9 cellular contexts compared by ENCODE assay signal in genomic region chr10:35300063-35300699, GRCh38. TPM values are rescaled to one million over a fixed set of nuclear protein-coding genes. Genes with fewer than 3 reads are reported as not detected.
DNase-seq lines count a peak whose midpoint lies in the region; ATAC-seq and TF ChIP-seq lines count a peak whose summit lies in the region.
"Had no signal": no experiment of that assay in that cellular context is flagged by ENCODE, and none has a peak within 500 bp of the region (broad histone marks: within the 10 kb centered on the region; RNA-seq: fewer than 3 reads in every experiment).

No MANE protein-coding gene starts in this region.

- H3K27ac ChIP-seq in spleen: no peak overlapping the region
- H3K27ac ChIP-seq: heart right ventricle had no signal

- CTCF ChIA-PET in activated CD8-positive, alpha-beta memory T cell treated with anti-CD3 and anti-CD28 coated beads, Interleukin-2, amount 10 ng/mL, durations not matched to agents 7 days and 5 days (lab: Charles Lee): no interaction called here

- peaks cover 45 to 52% of the 10 kb centered on the region in 2 donors for H3K27me3 Mint-ChIP-seq in effector memory CD8-positive, alpha-beta T cell
- H3K27me3 Mint-ChIP-seq in activated CD8-positive, alpha-beta memory T cell treated with anti-CD3 and anti-CD28 coated beads, Interleukin-2, amount 10 ng/mL, durations not matched to agents 7 days and 5 days: peaks cover 38% of the 10 kb centered on the region

- no peaks in the 10 kb centered on the region for H3K9me3 ChIP-seq in spleen

- H3K4me1 Mint-ChIP-seq in effector memory CD8-positive, alpha-beta T cell (ENCODE audit: low read depth in 2 of 2): no peaks in the 10 kb centered on the region
- peaks cover 4% of the 10 kb centered on the region for H3K4me1 Mint-ChIP-seq in activated CD8-positive, alpha-beta memory T cell treated with anti-CD3 and anti-CD28 coated beads, Interleukin-2, amount 10 ng/mL, durations not matched to agents 7 days and 5 days

- H3K4me3 ChIP-seq in spleen: no peak overlapping the region
- H3K4me3 ChIP-seq: heart right ventricle had no signal

- peaks cover 0 to 7% (median 0%) of the 10 kb centered on the region in 6 donors for H3K4me1 ChIP-seq in spleen

- peak; percentile 95 for ATAC-seq in GM21786 (IDR thresholded peaks at IDR 0.05; ENCODE audit: unreplicated experiment)
- ATAC-seq in effector memory CD8-positive, alpha-beta T cell (replicated peaks): peak; percentile 32
- no peak for ATAC-seq in activated CD8-positive, alpha-beta memory T cell treated with anti-CD3 and anti-CD28 coated beads, Interleukin-2, amount 10 ng/mL, durations not matched to agents 7 days and 5 days

- no peaks in the 10 kb centered on the region for H3K27me3 ChIP-seq in spleen (replicated peaks in 1 of 7)

- TF ChIP-seq POLR2A in spleen (IDR thresholded peaks at IDR 0.05): no peak

- H3K36me3 ChIP-seq in spleen: no peaks in the 10 kb centered on the region
- H3K36me3 ChIP-seq: heart right ventricle had no signal

- no peaks in the 10 kb centered on the region for H3K9me3 Mint-ChIP-seq in effector memory CD8-positive, alpha-beta T cell
- H3K9me3 Mint-ChIP-seq in activated CD8-positive, alpha-beta memory T cell treated with anti-CD3 and anti-CD28 coated beads, Interleukin-2, amount 10 ng/mL, durations not matched to agents 7 days and 5 days (ENCODE audit: low read depth): no peaks in the 10 kb centered on the region

- TF ChIP-seq CTCF in GM13976 (IDR thresholded peaks at IDR 0.05; ENCODE audit: borderline replicate concordance, control extremely low read depth, extremely low read depth, insufficient read depth, missing control alignments) (no peak), spleen (IDR thresholded peaks at IDR 0.05 in 8 of 11, conservative IDR thresholded peaks at IDR 0.05 in 3 of 11) (no peak)

- intact Hi-C loops in spleen (cut with DNase I; ENCODE audit: low total_unique reads): no loop called here

- WGBS in spleen, 5 donors: 65 to 75% (median 69%) methylated on average over 11 of the region's 11 CpGs

- H3K27ac Mint-ChIP-seq in effector memory CD8-positive, alpha-beta T cell: no peak overlapping the region
- H3K27ac Mint-ChIP-seq in activated CD8-positive, alpha-beta memory T cell treated with anti-CD3 and anti-CD28 coated beads, Interleukin-2, amount 10 ng/mL, durations not matched to agents 7 days and 5 days: no peak overlapping the region

- DNase-seq in GM13976 (ENCODE audit: low spot score) (peak; percentile 51), LHCN-M2 (ENCODE audit: low read depth) (peak; percentile 89), spleen (peak; percentile 77)
- no peak for DNase-seq in effector memory CD8-positive, alpha-beta T cell
- DNase-seq in activated CD8-positive, alpha-beta memory T cell treated with anti-CD3 and anti-CD28 coated beads, Interleukin-2, amount 10 ng/mL, durations not matched to agents 7 days and 5 days: no peak
- no peak for DNase-seq in activated CD4-positive, alpha-beta T cell treated with anti-CD3 and anti-CD28 coated beads, Interleukin-2, amount 50 U/mL, for 1 hour
- DNase-seq in stimulated activated CD4-positive, alpha-beta T cell treated with anti-CD3 and anti-CD28 coated beads, Interleukin-4, amount 100 ng/mL, for 4 hours: no peak
- DNase-seq: heart right ventricle had no signal

- in situ Hi-C loops in GM13976 (cut with MboI; ENCODE audit: low sequenced_read_pairs, unreplicated experiment): no loop called here

- no peak overlapping the region for H3K4me3 Mint-ChIP-seq in effector memory CD8-positive, alpha-beta T cell
- no peak overlapping the region for H3K4me3 Mint-ChIP-seq in activated CD8-positive, alpha-beta memory T cell treated with anti-CD3 and anti-CD28 coated beads, Interleukin-2, amount 10 ng/mL, durations not matched to agents 7 days and 5 days

- peaks cover 4% of the 10 kb centered on the region for H3K36me3 Mint-ChIP-seq in effector memory CD8-positive, alpha-beta T cell (ENCODE audit: insufficient read depth)
- H3K36me3 Mint-ChIP-seq in activated CD8-positive, alpha-beta memory T cell treated with anti-CD3 and anti-CD28 coated beads, Interleukin-2, amount 10 ng/mL, durations not matched to agents 7 days and 5 days: no peaks in the 10 kb centered on the region

RNA-seq across cellular contexts. Expression of gene CCNY, which starts 36.1 kb away (rescaled TPM):
- total RNA-seq in LHCN-M2 (2014; rRNA removed) (51.6 and 63.7 TPM in 2 replicates), spleen (10 to 100 TPM; 40.1 to 83.1 (median 55.2) TPM)
- 114 TPM for polyA plus RNA-seq in LHCN-M2 (2012)
- polyA plus RNA-seq in spleen: 10 to 100 TPM; 21.1 to 32.1 (median 26.5) TPM
- 10 to 100 TPM; 47.0 to 51.5 TPM for total RNA-seq in activated CD8-positive, alpha-beta memory T cell treated with anti-CD3 and anti-CD28 coated beads, Interleukin-2, amount 10 ng/mL, durations not matched to agents 7 days and 5 days

Comparison
In these comparisons a context has a peak if more than half of its experiments do, and no peak if none do; other contexts are left out.
1. DNase-seq: peak in GM13976 (single experiment), LHCN-M2 (single experiment) and spleen (single experiment); none in effector memory CD8-positive, alpha-beta T cell (0 of 3), activated CD8-positive, alpha-beta memory T cell treated with anti-CD3 and anti-CD28 coated beads, Interleukin-2, amount 10 ng/mL, durations not matched to agents 7 days and 5 days (single experiment), activated CD4-positive, alpha-beta T cell treated with anti-CD3 and anti-CD28 coated beads, Interleukin-2, amount 50 U/mL, for 1 hour (single experiment) and stimulated activated CD4-positive, alpha-beta T cell treated with anti-CD3 and anti-CD28 coated beads, Interleukin-4, amount 100 ng/mL, for 4 hours (0 of 2).